Comparison of ENCODE assay signal across 19 cellular contexts in the genomic region with DNA sequence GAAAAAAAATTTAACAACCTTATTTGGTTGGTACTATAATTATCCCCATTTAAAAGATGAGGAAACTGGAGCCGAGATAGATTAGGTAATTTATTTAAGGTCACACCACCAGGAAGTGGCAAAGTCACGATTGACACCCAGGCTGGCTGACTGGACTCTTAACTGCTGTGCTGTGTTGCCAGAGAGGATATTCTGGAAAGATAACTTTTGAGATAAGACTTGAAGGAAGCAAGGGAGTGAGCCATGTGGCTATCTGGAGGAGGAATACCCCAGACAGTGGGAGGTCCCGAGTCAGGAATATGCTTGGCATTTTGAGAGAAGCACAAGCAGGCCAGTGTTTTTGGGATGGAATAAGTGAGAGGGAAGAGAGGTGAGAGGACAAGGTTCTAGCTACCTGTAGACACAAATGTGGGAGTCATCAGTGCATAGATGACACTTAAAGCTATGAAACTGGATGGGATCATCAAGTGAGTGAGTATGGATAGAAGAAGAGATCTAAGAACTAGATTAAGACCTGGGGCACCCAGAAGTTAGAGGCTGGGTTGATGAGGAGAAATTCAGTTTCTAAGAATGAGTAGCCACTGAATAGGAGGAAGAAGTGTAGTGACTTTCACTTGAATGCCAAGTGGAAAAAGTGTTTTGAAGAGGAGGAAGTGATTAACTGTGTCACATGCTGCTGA. TPM values are rescaled to one million over a fixed set of nuclear protein-coding genes. Genes with fewer than 3 reads are reported as not detected.
"Had no signal": no experiment of that assay in that cellular context is flagged by ENCODE, and none has a peak within 500 bp of the region (broad histone marks: within the 10 kb centered on the region; RNA-seq: fewer than 3 reads in every experiment).

No MANE protein-coding gene starts in this region.

- H3K9me3 Mint-ChIP-seq: activated B cell treated with CpG ODN at 0.5 μM for 24 hours; activated T-helper 1 cell treated with anti-CD3 and anti-CD28 coated beads, Interleukin-12 subunit alpha, Interleukin-12 subunit beta, Interleukin-2, Interleukin-4 antibody, amounts not matched to agents 30 ng/mL and 10 ng/mL and 1 ng/mL, durations not matched to agents 14 hours and 24 hours and 36 hours; stimulated activated effector memory CD8-positive, alpha-beta T cell treated with anti-CD3 and anti-CD28 coated beads, Interleukin-12 subunit alpha, Interleukin-12 subunit beta, amount 100 ng/mL, for 72 hours had no signal

- ATAC-seq: activated CD8-positive, alpha-beta T cell treated with anti-CD3 and anti-CD28 coated beads, Interleukin-2, amount 10 ng/mL, durations not matched to agents 7 days and 5 days; left lung; natural killer cell; stimulated activated effector memory CD8-positive, alpha-beta T cell treated with anti-CD3 and anti-CD28 coated beads, Interleukin-12 subunit alpha, Interleukin-12 subunit beta, amount 100 ng/mL, for 72 hours had no signal

- H3K4me3 Mint-ChIP-seq: activated B cell treated with CpG ODN at 0.5 μM for 24 hours; activated CD8-positive, alpha-beta T cell treated with anti-CD3 and anti-CD28 coated beads, Interleukin-2, amount 10 ng/mL, durations not matched to agents 7 days and 5 days; activated T-helper 1 cell treated with anti-CD3 and anti-CD28 coated beads, Interleukin-12 subunit alpha, Interleukin-12 subunit beta, Interleukin-2, Interleukin-4 antibody, amounts not matched to agents 30 ng/mL and 10 ng/mL and 1 ng/mL, durations not matched to agents 14 hours and 24 hours and 36 hours; natural killer cell; stimulated activated effector memory CD8-positive, alpha-beta T cell treated with anti-CD3 and anti-CD28 coated beads, Interleukin-12 subunit alpha, Interleukin-12 subunit beta, amount 100 ng/mL, for 72 hours had no signal

- H3K9me3 ChIP-seq: left lung, tibial nerve, vagina had no signal

- H3K4me1 Mint-ChIP-seq: natural killer cell; stimulated activated effector memory CD8-positive, alpha-beta T cell treated with anti-CD3 and anti-CD28 coated beads, Interleukin-12 subunit alpha, Interleukin-12 subunit beta, amount 100 ng/mL, for 72 hours had no signal

- DNase-seq: activated B cell treated with CpG ODN at 0.5 μM for 24 hours; activated CD4-positive, alpha-beta T cell treated with anti-CD3 and anti-CD28 coated beads for 48 hours; activated CD8-positive, alpha-beta memory T cell treated with anti-CD3 and anti-CD28 coated beads, Interleukin-2, amount 50 U/mL, for 48 hours; activated CD8-positive, alpha-beta T cell treated with anti-CD3 and anti-CD28 coated beads, Interleukin-2, amount 10 ng/mL, durations not matched to agents 7 days and 5 days; activated naive CD4-positive, alpha-beta T cell treated with Interleukin-2 at 50 U/mL for 16 hours; amniotic stem cell; caudate nucleus; foreskin fibroblast; glutamatergic neuron; hypothalamus; kidney; left lung; natural killer cell; T1000 had no signal

- H3K36me3 Mint-ChIP-seq: natural killer cell; stimulated activated effector memory CD8-positive, alpha-beta T cell treated with anti-CD3 and anti-CD28 coated beads, Interleukin-12 subunit alpha, Interleukin-12 subunit beta, amount 100 ng/mL, for 72 hours had no signal

- H3K27ac Mint-ChIP-seq: activated B cell treated with CpG ODN at 0.5 μM for 24 hours; activated CD8-positive, alpha-beta T cell treated with anti-CD3 and anti-CD28 coated beads, Interleukin-2, amount 10 ng/mL, durations not matched to agents 7 days and 5 days; activated T-helper 1 cell treated with anti-CD3 and anti-CD28 coated beads, Interleukin-12 subunit alpha, Interleukin-12 subunit beta, Interleukin-2, Interleukin-4 antibody, amounts not matched to agents 30 ng/mL and 10 ng/mL and 1 ng/mL, durations not matched to agents 14 hours and 24 hours and 36 hours; natural killer cell; stimulated activated effector memory CD8-positive, alpha-beta T cell treated with anti-CD3 and anti-CD28 coated beads, Interleukin-12 subunit alpha, Interleukin-12 subunit beta, amount 100 ng/mL, for 72 hours had no signal

RNA-seq across cellular contexts. Expression of a gene that starts 25.5 kb away (rescaled TPM):
- total RNA-seq: activated B cell treated with CpG ODN at 0.5 μM for 24 hours; activated CD8-positive, alpha-beta T cell treated with anti-CD3 and anti-CD28 coated beads, Interleukin-2, amount 10 ng/mL, durations not matched to agents 7 days and 5 days; endothelial cell of umbilical vein had no signal
